In genomic region chrX:138691186-138691585, GRCh38 we compare ENCODE assay signal across 24 cellular contexts. TPM values are rescaled to one million over a fixed set of nuclear protein-coding genes. Genes with fewer than 3 reads are reported as not detected.
DNase-seq lines count a peak whose midpoint lies in the region; TF ChIP-seq lines count a peak whose summit lies in the region.
"Had no signal": no experiment of that assay in that cellular context is flagged by ENCODE, and none has a peak within 500 bp of the region (broad histone marks: within the 10 kb centered on the region; RNA-seq: fewer than 3 reads in every experiment).

No MANE protein-coding gene starts in this region.

- no peak overlapping the region for H2AK5ac ChIP-seq in trophoblast cell (ENCODE audit: low read length)
- no peak overlapping the region for H2AK5ac ChIP-seq in neuronal stem cell (ENCODE audit: low read depth, low read length)

- TF ChIP-seq EP300 in esophagus muscularis mucosa (IDR thresholded peaks at IDR 0.05): no peak

- no peak overlapping the region for H4K12ac ChIP-seq in trophoblast cell (ENCODE audit: low read depth, low read length)

- H3K79me1 ChIP-seq in trophoblast cell (ENCODE audit: low read length) (no peaks in the 10 kb centered on the region), neuronal stem cell (ENCODE audit: low read depth, low read length) (no peaks in the 10 kb centered on the region)

- no peak overlapping the region for H3K14ac ChIP-seq in trophoblast cell (ENCODE audit: low read length)
- no peak overlapping the region for H3K14ac ChIP-seq in neuronal stem cell (ENCODE audit: low read length)

- H3K4me3 ChIP-seq in A673 (ENCODE audit: low read depth, low read length, poor library complexity, severe bottlenecking): no peak overlapping the region
- no peak overlapping the region for H3K4me3 ChIP-seq in esophagus muscularis mucosa
- H3K4me3 ChIP-seq in rectal smooth muscle tissue (ENCODE audit: low read length): no peak overlapping the region
- H3K4me3 ChIP-seq in trophoblast cell (ENCODE audit: low read depth, low read length): no peak overlapping the region
- H3K4me3 ChIP-seq in neuronal stem cell (ENCODE audit: low read length in 2 of 2): no peak overlapping the region
- H3K4me3 ChIP-seq: BLaER1, GM23338, SJSA1 had no signal

- H3K18ac ChIP-seq in trophoblast cell (ENCODE audit: low read length): no peak overlapping the region
- no peak overlapping the region for H3K18ac ChIP-seq in neuronal stem cell (ENCODE audit: low read length)

- H3K36me3 ChIP-seq in A673 (ENCODE audit: insufficient read depth, low read length, poor library complexity, severe bottlenecking) (no peaks in the 10 kb centered on the region), esophagus muscularis mucosa (no peaks in the 10 kb centered on the region), rectal smooth muscle tissue (ENCODE audit: control insufficient read depth, insufficient read depth, low read length) (no peaks in the 10 kb centered on the region), trophoblast cell (ENCODE audit: control insufficient read depth in 1 of 2, insufficient read depth in 2 of 2, low read length in 2 of 2) (no peaks in the 10 kb centered on the region), neuronal stem cell (replicated peaks in 1 of 2; ENCODE audit: control insufficient read depth in 2 of 2, insufficient read depth in 2 of 2, low read length in 2 of 2) (no peaks in the 10 kb centered on the region)
- H3K36me3 ChIP-seq: BLaER1, SJSA1 had no signal

- DNase-seq in A673 (ENCODE audit: low spot score) (peak; percentile 0), RPMI7951 (ENCODE audit: low read depth) (peak; percentile 2), esophagus muscularis mucosa (ENCODE audit: extremely low spot score) (no peak), trophoblast cell (no peak), neuronal stem cell (ENCODE audit: low spot score) (no peak), GDM1 (lab: John Stamatoyannopoulos, UW) (no peak)
- DNase-seq: CD4-positive, CD25-positive, alpha-beta regulatory T cell; DMS153; DND-41; H9; KBM-7; MV-4-11; NCI-H1105 treated with DMSO at 0.1 percent for 48 hours; NCI-H146; NCI-H1930; NCI-H2107; NCI-H524; NCI-H748 treated with DMSO at 0.1 percent for 48 hours; PC-3 had no signal

- H2BK12ac ChIP-seq in trophoblast cell (ENCODE audit: low read length) (no peak overlapping the region), neuronal stem cell (ENCODE audit: low read length) (no peak overlapping the region)

- H2BK5ac ChIP-seq in trophoblast cell (ENCODE audit: low read depth, low read length, poor library complexity) (no peak overlapping the region), neuronal stem cell (ENCODE audit: low read length) (no peak overlapping the region)

- no peak overlapping the region for H3K23ac ChIP-seq in trophoblast cell (ENCODE audit: low read length)
- no peak overlapping the region for H3K23ac ChIP-seq in neuronal stem cell (ENCODE audit: low read depth, low read length, poor library complexity)

- intact Hi-C loops in A673 (cut with micrococcal nuclease; ENCODE audit: unreplicated experiment): no loop called here
- intact Hi-C loops in esophagus muscularis mucosa (cut with DNase I): no loop called here

- H2BK15ac ChIP-seq in neuronal stem cell (ENCODE audit: low read length): no peak overlapping the region

- peaks cover 3% of the 10 kb centered on the region for H3K4me1 ChIP-seq in A673 (ENCODE audit: insufficient read depth, low read length, poor library complexity, severe bottlenecking)
- H3K4me1 ChIP-seq in esophagus muscularis mucosa: peaks cover 0 to 36% (median 16%) of the 10 kb centered on the region in 4 donors
- peaks cover 2% of the 10 kb centered on the region for H3K4me1 ChIP-seq in rectal smooth muscle tissue (ENCODE audit: control insufficient read depth, insufficient read depth, low read length)
- H3K4me1 ChIP-seq in trophoblast cell (ENCODE audit: control insufficient read depth in 1 of 2, insufficient read depth in 2 of 2, low read length in 2 of 2): no peaks in the 10 kb centered on the region
- H3K4me1 ChIP-seq in neuronal stem cell (ENCODE audit: control insufficient read depth in 2 of 2, insufficient read depth in 1 of 2, low read depth in 1 of 2, low read length in 2 of 2): no peaks in the 10 kb centered on the region
- H3K4me1 ChIP-seq: BLaER1, SJSA1 had no signal

- H3K4me2 ChIP-seq in trophoblast cell (ENCODE audit: low read length) (no peak overlapping the region), neuronal stem cell (ENCODE audit: insufficient read depth, low read length, poor library complexity, severe bottlenecking) (no peak overlapping the region)
- H3K4me2 ChIP-seq: BLaER1, GM23338 had no signal

- 41% methylated on average over 4 of the region's 4 CpGs for WGBS in esophagus muscularis mucosa
- WGBS in trophoblast cell (ENCODE audit: extremely low coverage, insufficient coverage, insufficient read length): no CpG with 5 or more reads among the region's 4 CpGs
- no CpG with 5 or more reads among the region's 4 CpGs for WGBS in neuronal stem cell (ENCODE audit: extremely low coverage in 2 of 2, insufficient read length in 2 of 2, insufficient replicate concordance in 1 of 2), 2 donors

- H4K8ac ChIP-seq in trophoblast cell (ENCODE audit: low read depth, low read length): no peak overlapping the region
- H4K8ac ChIP-seq in neuronal stem cell (ENCODE audit: low read depth, low read length): no peak overlapping the region

- H3K27ac ChIP-seq in A673 (ENCODE audit: low read depth, low read length, poor library complexity, severe bottlenecking) (no peak overlapping the region), esophagus muscularis mucosa (replicated peaks in 1 of 4) (peak overlapping the region; percentile 40 to 60 (median 48)), rectal smooth muscle tissue (ENCODE audit: low read depth, low read length) (peak overlapping the region; percentile 61), trophoblast cell (ENCODE audit: low read depth, low read length) (no peak overlapping the region), neuronal stem cell (replicated peaks; ENCODE audit: low read length) (no peak overlapping the region)
- H3K27ac ChIP-seq: BLaER1, SJSA1 had no signal

- H3K9me3 ChIP-seq in A673 (ENCODE audit: low read depth, low read length, poor library complexity, severe bottlenecking): no peaks in the 10 kb centered on the region
- H3K9me3 ChIP-seq in esophagus muscularis mucosa: no peaks in the 10 kb centered on the region
- H3K9me3 ChIP-seq in trophoblast cell (ENCODE audit: insufficient read depth, low read depth, low read length): no peaks in the 10 kb centered on the region
- no peaks in the 10 kb centered on the region for H3K9me3 ChIP-seq in neuronal stem cell (replicated peaks in 1 of 2; ENCODE audit: control insufficient read depth in 2 of 2, insufficient read depth in 1 of 2, low read depth in 1 of 2, low read length in 2 of 2)
- H3K9me3 ChIP-seq: BLaER1, SJSA1 had no signal

- H2BK120ac ChIP-seq in trophoblast cell (ENCODE audit: insufficient read depth, low read length, poor library complexity): no peak overlapping the region
- H2BK120ac ChIP-seq in neuronal stem cell (ENCODE audit: low read depth, low read length): no peak overlapping the region

- no peaks in the 10 kb centered on the region for H3K27me3 ChIP-seq in A673 (replicated peaks; ENCODE audit: insufficient read depth, low read depth, low read length, poor library complexity)
- H3K27me3 ChIP-seq in esophagus muscularis mucosa: no peaks in the 10 kb centered on the region
- no peaks in the 10 kb centered on the region for H3K27me3 ChIP-seq in rectal smooth muscle tissue (ENCODE audit: control insufficient read depth, insufficient read depth, low read length)
- no peaks in the 10 kb centered on the region for H3K27me3 ChIP-seq in trophoblast cell (ENCODE audit: insufficient read depth, low read length)
- no peaks in the 10 kb centered on the region for H3K27me3 ChIP-seq in neuronal stem cell (ENCODE audit: control insufficient read depth in 3 of 3, insufficient read depth in 3 of 3, low read depth in 1 of 3, low read length in 3 of 3)
- H3K27me3 ChIP-seq: SJSA1 had no signal

- H4K91ac ChIP-seq in trophoblast cell (ENCODE audit: low read depth, low read length) (no peak overlapping the region), neuronal stem cell (ENCODE audit: low read depth, low read length, poor library complexity) (no peak overlapping the region)

- TF ChIP-seq CTCF in A673 (conservative IDR thresholded peaks at IDR 0.05; ENCODE audit: low read depth, low read length): no peak
- TF ChIP-seq CTCF in esophagus muscularis mucosa (IDR thresholded peaks at IDR 0.05): no peak

- no peak for TF ChIP-seq POLR2A in esophagus muscularis mucosa (IDR thresholded peaks at IDR 0.05; ENCODE audit: low read depth)

- H3K79me2 ChIP-seq in trophoblast cell (ENCODE audit: control insufficient read depth, insufficient read depth, low read length, poor library complexity): no peaks in the 10 kb centered on the region

- H3K4ac ChIP-seq in trophoblast cell (ENCODE audit: low read depth, low read length): no peak overlapping the region
- no peak overlapping the region for H3K4ac ChIP-seq in neuronal stem cell (ENCODE audit: low read length)

- no peak overlapping the region for H3K9ac ChIP-seq in rectal smooth muscle tissue (ENCODE audit: low read length)
- H3K9ac ChIP-seq in trophoblast cell (ENCODE audit: low read length): no peak overlapping the region
- no peak overlapping the region for H3K9ac ChIP-seq in neuronal stem cell (ENCODE audit: low read depth, low read length, poor library complexity)
- H3K9ac ChIP-seq: BLaER1 had no signal

- H2AFZ ChIP-seq in trophoblast cell (ENCODE audit: insufficient read depth, low read length, poor library complexity) (no peak overlapping the region), neuronal stem cell (ENCODE audit: low read length) (no peak overlapping the region)
- H2AFZ ChIP-seq: GM23338 had no signal

- no TSS peak for BruUV-seq in A673 (replicated peaks; lab: Mats Ljungman, UMichigan)

- CTCF ChIA-PET in A673 (lab: Charles Lee): no interaction called here

- POLR2A ChIA-PET in A673 (lab: Charles Lee; ENCODE audit: low non-redundant PET): no interaction called here

RNA-seq across cellular contexts. Expression of gene FGF13, which starts 20.3 kb away (rescaled TPM):
- total RNA-seq in A673 (2021) (36.5 and 38.7 TPM in 2 replicates), esophagus muscularis mucosa (10 to 100 TPM in 3 of 4 donors, 1 to 10 TPM in 1; 8.3 to 14.4 (median 11.3) TPM)
- total RNA-seq in RPMI7951 (2014; rRNA removed; shearing (Covaris generic)): 0.10 and 0.12 TPM in 2 replicates
- polyA plus RNA-seq in trophoblast cell (2013): 3.2 and 3.4 TPM in 2 replicates
- polyA plus RNA-seq in neuronal stem cell (2013, experiment 1 of 2): 37.1 TPM
- polyA plus RNA-seq in neuronal stem cell (2013, experiment 2 of 2): 38.1 TPM
- total RNA-seq: A172; CD4-positive, CD25-positive, alpha-beta regulatory T cell had no signal
- polyA plus RNA-seq: CD4-positive, CD25-positive, alpha-beta regulatory T cell had no signal

Comparison
In these comparisons a context has a peak if more than half of its experiments do, and no peak if none do; other contexts are left out.
1. DNase-seq: peak in A673 (single experiment) and RPMI7951 (single experiment); none in esophagus muscularis mucosa (single experiment), trophoblast cell (0 of 2), neuronal stem cell (single experiment) and GDM1 (single experiment).
2. H3K27ac ChIP-seq: peak in esophagus muscularis mucosa (4 of 4) and rectal smooth muscle tissue (single experiment); none in A673 (single experiment), trophoblast cell (single experiment) and neuronal stem cell (single experiment).